ENCODE assay signal across 26 cellular contexts in the genomic region with DNA sequence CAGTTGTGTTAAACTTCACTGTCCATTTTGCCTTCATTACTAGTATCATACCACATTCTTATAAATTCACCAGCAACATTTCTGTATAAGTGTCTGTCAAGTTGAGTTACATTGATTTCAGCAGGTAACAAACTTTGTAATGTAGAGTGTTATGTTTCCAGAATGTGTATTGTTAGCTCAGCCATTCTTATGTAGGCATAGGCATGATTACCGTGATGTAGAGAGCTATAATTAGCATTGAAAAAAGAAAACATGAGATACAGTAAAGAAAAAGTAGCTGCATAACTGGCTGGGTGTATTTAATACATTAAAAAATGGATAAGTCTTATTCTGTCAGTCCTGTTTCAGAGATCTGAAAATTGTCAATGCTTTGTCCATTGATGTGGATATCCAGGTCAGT. TPM values are rescaled to one million over a fixed set of nuclear protein-coding genes. Genes with fewer than 3 reads are reported as not detected.
"Had no signal": no experiment of that assay in that cellular context is flagged by ENCODE, and none has a peak within 500 bp of the region (broad histone marks: within the 10 kb centered on the region; RNA-seq: fewer than 3 reads in every experiment).

No MANE protein-coding gene starts in this region.

- DNase-seq: Kasumi-1, MM.1S, NCI-H1092 treated with DMSO at 0.1 percent for 48 hours, NCI-H1436, NCI-H187, NCI-H2029, NCI-H2081 treated with DMSO at 0.1 percent for 48 hours, NCI-H2171, NCI-H226, NCI-H446, NCI-H510A, NCI-H524 treated with DMSO at 0.1 percent for 48 hours, NCI-H69, NCI-H774, PC-9, Peyer's patch, SHP77 treated with DMSO at 0.1 percent for 48 hours, SJCRH30 had no signal

- H2AFZ ChIP-seq: PC-9 had no signal

- H3K27ac ChIP-seq: HL-60, KMS-11, PC-9, Peyer's patch, SJCRH30 had no signal

- H3K9me3 ChIP-seq: Peyer's patch, SJCRH30 had no signal

- H3K4me3 Mint-ChIP-seq: IgD-negative memory B cell had no signal

- H3K9ac ChIP-seq: KMS-11 had no signal

- H3K4me1 ChIP-seq: SJCRH30 had no signal

- H3K9me3 Mint-ChIP-seq: IgD-negative memory B cell had no signal

- H3K27ac Mint-ChIP-seq: IgD-negative memory B cell had no signal

- FAIRE-seq: K562 had no signal

- H3K27me3 Mint-ChIP-seq: IgD-negative memory B cell had no signal

- H3K4me2 ChIP-seq: PC-9 had no signal

- ATAC-seq: K562, Right ventricle myocardium inferior, SK-N-SH treated with all-trans-retinoic acid at 6 μM for 48 hours had no signal

- H3K4me3 ChIP-seq: K562, PC-9, Peyer's patch, SJCRH30 had no signal

- H3K27me3 ChIP-seq: Peyer's patch, SJCRH30 had no signal

RNA-seq across cellular contexts. Expression of a gene that starts 8.5 kb away (rescaled TPM):
- total RNA-seq: K562, M059J, PC-9, Right ventricle myocardium inferior, RPMI7951, SJCRH30 had no signal
